ENCODE assay signal across 11 cellular contexts in the genomic region with DNA sequence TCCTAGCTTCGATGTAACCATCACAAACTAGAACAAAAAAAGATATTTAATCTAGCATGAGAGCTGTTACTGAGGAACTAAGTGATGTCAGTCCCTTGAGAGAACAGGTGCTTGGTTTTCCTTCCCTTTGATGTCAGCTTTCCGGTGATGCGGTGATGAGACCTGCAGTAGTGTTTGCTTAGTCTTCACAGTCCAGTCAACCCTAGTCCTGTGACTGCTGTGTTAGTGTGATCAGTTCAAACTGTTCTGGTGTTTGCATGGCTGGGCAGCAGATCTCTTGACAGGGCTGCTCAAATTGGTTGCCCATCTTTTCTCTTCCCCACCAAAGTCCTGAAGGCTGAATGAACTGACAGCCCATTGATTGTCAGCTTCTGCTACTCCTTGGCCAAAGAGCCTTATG.
A peak's percentile ranks its signal among the peaks of the same experiment; 100 is the strongest.
DNase-seq lines count a peak whose midpoint lies in the region; ATAC-seq and TF ChIP-seq lines count a peak whose summit lies in the region.
"Had no signal": no experiment of that assay in that cellular context is flagged by ENCODE, and none has a peak within 500 bp of the region (broad histone marks: within the 10 kb centered on the region; RNA-seq: fewer than 3 reads in every experiment).

No MANE protein-coding gene starts in this region.

- H3K9me3 ChIP-seq in OCI-LY1 (ENCODE audit: low read length) (no peaks in the 10 kb centered on the region; the same call in 1 of the 2 replicates), mucosa of descending colon (no peaks in the 10 kb centered on the region), tibial nerve (no peaks in the 10 kb centered on the region), vagina (no peaks in the 10 kb centered on the region)
- H3K9me3 ChIP-seq: suprapubic skin had no signal

- H4K20me1 ChIP-seq in OCI-LY1 (ENCODE audit: insufficient read depth, low read length): no peaks in the 10 kb centered on the region

- WGBS in tibial nerve, 2 donors: 78 to 80% methylated on average over 3 of the region's 3 CpGs

- H3K4me3 ChIP-seq in OCI-LY1 (ENCODE audit: low read depth, low read length, poor library complexity, severe bottlenecking) (no peak overlapping the region), mucosa of descending colon (no peak overlapping the region), tibial nerve (no peak overlapping the region), vagina (no peak overlapping the region)
- H3K4me3 ChIP-seq: cardiac muscle cell, suprapubic skin had no signal

- no peak overlapping the region for H2AFZ ChIP-seq in OCI-LY1 (ENCODE audit: low read length)

- ATAC-seq in GM19025 (IDR thresholded peaks at IDR 0.05; ENCODE audit: low read depth, unreplicated experiment) (peak; percentile 60), HG02763 (IDR thresholded peaks at IDR 0.05; ENCODE audit: unreplicated experiment) (peak; percentile 92), mucosa of descending colon (peak; percentile 73)
- ATAC-seq: sciatic nerve had no signal

- H3K79me2 ChIP-seq in OCI-LY1 (ENCODE audit: insufficient read depth, low read length): no peaks in the 10 kb centered on the region

- no peak for DNase-seq in mucosa of descending colon
- DNase-seq in tibial nerve (ENCODE audit: low spot score in 2 of 2): no peak
- DNase-seq in pons (ENCODE audit: low spot score): no peak
- no peak for DNase-seq in vagina (ENCODE audit: extremely low spot score in 2 of 2)
- DNase-seq in medulla oblongata (ENCODE audit: extremely low spot score): no peak

- peak overlapping the region; percentile 40 for H3K4me2 ChIP-seq in OCI-LY1 (ENCODE audit: low read length)

- intact Hi-C loops in mucosa of descending colon (cut with DNase I, micrococcal nuclease): no loop called here
- intact Hi-C loops in vagina (cut with DNase I): no loop called here

- H3K36me3 ChIP-seq in OCI-LY1 (ENCODE audit: insufficient read depth, low read length) (no peaks in the 10 kb centered on the region), mucosa of descending colon (ENCODE audit: low read depth) (no peaks in the 10 kb centered on the region), tibial nerve (no peaks in the 10 kb centered on the region), vagina (no peaks in the 10 kb centered on the region)
- H3K36me3 ChIP-seq: cardiac muscle cell, suprapubic skin had no signal

- H3K27ac ChIP-seq in OCI-LY1 (ENCODE audit: low read depth, low read length, poor library complexity, severe bottlenecking) (peak overlapping the region; percentile 86), tibial nerve (no peak overlapping the region), vagina (no peak overlapping the region)
- H3K27ac ChIP-seq: cardiac muscle cell, suprapubic skin had no signal

- H3K9me2 ChIP-seq in OCI-LY1 (ENCODE audit: low read depth, low read length): no peaks in the 10 kb centered on the region

- no peaks in the 10 kb centered on the region for H3F3A ChIP-seq in OCI-LY1 (ENCODE audit: insufficient read depth, low read length)

- H3K9ac ChIP-seq in OCI-LY1 (ENCODE audit: low read length): no peak overlapping the region

- no peak for TF ChIP-seq EP300 in tibial nerve (IDR thresholded peaks at IDR 0.05)

- H3K27me3 ChIP-seq in OCI-LY1 (ENCODE audit: insufficient read depth, low read length) (no peaks in the 10 kb centered on the region), tibial nerve (no peaks in the 10 kb centered on the region), vagina (no peaks in the 10 kb centered on the region)
- H3K27me3 ChIP-seq: cardiac muscle cell, suprapubic skin had no signal

- TF ChIP-seq POLR2A in tibial nerve (IDR thresholded peaks at IDR 0.05) (no peak), vagina (IDR thresholded peaks at IDR 0.05) (no peak)

- TF ChIP-seq CTCF in OCI-LY1 (IDR thresholded peaks at IDR 0.05; ENCODE audit: low read length): no peak
- no peak for TF ChIP-seq CTCF in mucosa of descending colon (IDR thresholded peaks at IDR 0.05)
- TF ChIP-seq CTCF in tibial nerve (IDR thresholded peaks at IDR 0.05): no peak
- no peak for TF ChIP-seq CTCF in vagina (IDR thresholded peaks at IDR 0.05)

- H3K4me1 ChIP-seq in OCI-LY1 (ENCODE audit: insufficient read depth, low read length, severe bottlenecking): peaks cover 22% of the 10 kb centered on the region
- no peaks in the 10 kb centered on the region for H3K4me1 ChIP-seq in mucosa of descending colon (ENCODE audit: low read depth)
- peaks cover 0 to 6% (median 0%) of the 10 kb centered on the region in 4 donors for H3K4me1 ChIP-seq in tibial nerve
- H3K4me1 ChIP-seq in vagina: no peaks in the 10 kb centered on the region
